1 cellular context compared by ENCODE assay signal in genomic region chr7:138338361-138338760, GRCh38.
TF ChIP-seq lines count a peak whose summit lies in the region.

No MANE protein-coding gene starts in this region.

TF ChIP-seq in HepG2, 621 proteins besides CTCF, POLR2A, EP300 and RAD21 (continued from another document):
- no peak for TF ChIP-seq ZBTB40 (IDR thresholded peaks at IDR 0.05)
- TF ChIP-seq ZBTB40 (CRISPR knock-in tag; IDR thresholded peaks at IDR 0.05): no peak
- no peak for TF ChIP-seq CENPBD1 (CRISPR knock-in tag; IDR thresholded peaks at IDR 0.05; ENCODE audit: borderline replicate concordance, low read depth)
- TF ChIP-seq HMGA1 (CRISPR knock-in tag; conservative IDR thresholded peaks at IDR 0.05): no peak
- TF ChIP-seq ZNF770 (CRISPR knock-in tag; IDR thresholded peaks at IDR 0.05): no peak
- no peak for TF ChIP-seq NFRKB (IDR thresholded peaks at IDR 0.05)
- no peak for TF ChIP-seq ZNF180 (CRISPR knock-in tag; IDR thresholded peaks at IDR 0.05; ENCODE audit: borderline replicate concordance, low read depth)
